In the genomic region with DNA sequence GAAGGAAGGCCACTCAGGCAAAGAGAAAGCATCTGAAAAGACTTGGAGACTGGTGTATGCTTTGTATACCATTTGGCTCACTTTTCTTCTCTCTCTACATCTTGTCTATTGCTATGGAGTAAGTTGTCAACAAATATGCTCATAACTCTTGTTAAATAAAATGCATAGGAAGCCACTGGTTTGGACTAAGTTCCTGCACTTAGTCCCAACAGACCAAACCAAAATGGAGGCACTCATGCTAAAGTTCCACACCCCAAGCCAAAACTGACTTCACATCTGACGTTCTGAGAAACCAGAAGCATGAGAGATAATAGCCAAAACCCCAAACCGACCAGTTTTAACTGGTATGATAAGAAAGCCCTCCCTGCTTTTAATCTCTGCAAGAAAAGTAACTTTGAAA, we compare ENCODE assay signal across 7 cellular contexts.
"Had no signal": no experiment of that assay in that cellular context is flagged by ENCODE, and none has a peak within 500 bp of the region (broad histone marks: within the 10 kb centered on the region; RNA-seq: fewer than 3 reads in every experiment).

No MANE protein-coding gene starts in this region.

- FAIRE-seq: HTR-8/SVneo had no signal

- H2AFZ ChIP-seq: GM23248 had no signal

- H3K27ac ChIP-seq: GM23248 had no signal

- DNase-seq: GM23248, GOT3, H9, HCEC 1CT, IMR-90, KBM-7 had no signal

- H3K9ac ChIP-seq: GM23248 had no signal

- H3K4me3 ChIP-seq: GM23248 had no signal
